In the genomic region with DNA sequence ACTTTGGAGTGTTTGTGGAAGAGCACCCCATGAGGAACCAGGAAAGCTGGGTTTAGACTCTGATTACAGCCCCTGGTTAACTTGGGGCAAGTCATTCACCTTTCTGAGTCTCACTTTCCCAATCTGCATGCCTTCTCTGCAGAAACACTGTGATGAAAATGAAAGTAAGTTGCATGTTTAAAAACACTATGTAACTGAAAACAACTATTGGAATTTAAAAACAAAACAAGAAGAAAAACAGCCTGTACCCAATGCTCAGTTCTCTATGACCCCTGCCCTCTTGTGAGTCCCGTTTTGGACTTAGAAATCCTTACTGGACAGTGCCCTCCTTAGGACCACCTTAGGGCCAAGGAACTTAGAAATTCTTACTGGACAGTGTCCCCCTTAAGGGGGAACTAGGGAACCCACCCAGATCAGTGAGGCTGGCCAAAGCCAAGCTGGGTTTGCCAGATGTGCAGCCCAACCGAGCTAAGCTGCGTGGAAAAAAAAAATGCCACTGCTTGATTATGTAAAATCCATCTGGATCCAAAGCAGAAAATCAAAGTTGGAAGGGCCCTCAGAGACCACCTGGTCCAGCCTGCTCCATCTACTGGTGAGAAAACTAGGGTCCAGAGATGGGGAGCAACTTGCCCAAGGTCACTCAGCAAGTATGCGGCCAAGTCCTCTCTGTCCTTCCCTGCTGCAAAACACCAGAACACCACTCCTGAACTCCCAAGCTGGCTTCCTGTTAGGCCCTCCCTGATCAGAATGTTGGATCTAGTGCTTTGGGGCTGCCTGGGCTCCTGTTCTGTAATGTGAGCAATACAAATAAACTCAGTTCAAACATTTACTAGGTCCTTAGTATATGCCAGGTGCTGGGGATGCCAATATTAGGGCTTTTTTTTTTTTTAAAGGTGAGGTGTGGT, we compare ENCODE assay signal across 12 cellular contexts.
DNase-seq lines count a peak whose midpoint lies in the region; ATAC-seq, FAIRE-seq and TF ChIP-seq lines count a peak whose summit lies in the region.
"Had no signal": no experiment of that assay in that cellular context is flagged by ENCODE, and none has a peak within 500 bp of the region (broad histone marks: within the 10 kb centered on the region; RNA-seq: fewer than 3 reads in every experiment).

No MANE protein-coding gene starts in this region.

- H3K4me3 ChIP-seq in thoracic aorta, result no peak overlapping the region
- H3K4me3 ChIP-seq: SK-N-MC had no signal

- no peak for FAIRE-seq in urothelium cell line (lab: Jason Lieb, UNC)
- FAIRE-seq: colon, HTR-8/SVneo had no signal

- no peaks in the 10 kb centered on the region for H3K9me3 Mint-ChIP-seq in activated naive CD4-positive, alpha-beta T cell treated with anti-CD3 and anti-CD28 coated beads, Interleukin-2, amount 50 U/mL, for 72 hours

- H3K36me3 ChIP-seq in thoracic aorta, result no peaks in the 10 kb centered on the region

- H3K27ac ChIP-seq in thoracic aorta, result peak overlapping the region; percentile 97 to 99
- H3K27ac ChIP-seq: SK-N-MC had no signal

- no peak for TF ChIP-seq CTCF in thoracic aorta (IDR thresholded peaks at IDR 0.05)

- peak; percentile 26 to 32 for ATAC-seq in activated naive CD4-positive, alpha-beta T cell treated with anti-CD3 and anti-CD28 coated beads, Interleukin-2, amount 50 U/mL, for 72 hours
- ATAC-seq in left lobe of liver (peak; percentile 45), thoracic aorta (ENCODE audit: insufficient number of reproducible peaks, low FRiP score, low read depth) (no peak), HG03095 (IDR thresholded peaks at IDR 0.05; ENCODE audit: unreplicated experiment) (no peak)

- H3K9me3 ChIP-seq in thoracic aorta, result no peaks in the 10 kb centered on the region

- peaks cover 55 to 85% of the 10 kb centered on the region in 2 donors for H3K4me1 ChIP-seq in thoracic aorta (ENCODE audit: control insufficient read depth in 1 of 2, low read depth in 2 of 2)

- H3K27me3 ChIP-seq in thoracic aorta (replicated peaks; ENCODE audit: insufficient read depth), result no peaks in the 10 kb centered on the region

- peak overlapping the region; percentile 67 to 95 for H3K27ac Mint-ChIP-seq in activated naive CD4-positive, alpha-beta T cell treated with anti-CD3 and anti-CD28 coated beads, Interleukin-2, amount 50 U/mL, for 72 hours

- DNase-seq in NCI-H2196 (lab: John Stamatoyannopoulos, UW; ENCODE audit: unreplicated experiment) (peak; percentile 12), NCI-H2196 treated with DMSO at 0.1 percent for 48 hours (lab: John Stamatoyannopoulos, UW; ENCODE audit: unreplicated experiment) (no peak), left lobe of liver (ENCODE audit: low spot score) (peak; percentile 83), thoracic aorta (ENCODE audit: low spot score) (no peak), urothelium cell line (ENCODE audit: low spot score) (no peak), NCI-H2081 treated with DMSO at 0.1 percent for 48 hours (lab: John Stamatoyannopoulos, UW) (no peak)
- DNase-seq in activated naive CD4-positive, alpha-beta T cell treated with anti-CD3 and anti-CD28 coated beads, Interleukin-2, amount 50 U/mL, for 72 hours (ENCODE audit: low spot score in 2 of 2), result no peak
- DNase-seq: 8988T had no signal

- peaks cover 8 to 22% of the 10 kb centered on the region in 2 donors for H3K36me3 Mint-ChIP-seq in activated naive CD4-positive, alpha-beta T cell treated with anti-CD3 and anti-CD28 coated beads, Interleukin-2, amount 50 U/mL, for 72 hours

Comparison
In these comparisons a context has a peak if more than half of its experiments do, and no peak if none do; other contexts are left out.
1. DNase-seq: peak in NCI-H2196 (single experiment) and left lobe of liver (single experiment); none in NCI-H2196 treated with DMSO at 0.1 percent for 48 hours (single experiment), activated naive CD4-positive, alpha-beta T cell treated with anti-CD3 and anti-CD28 coated beads, Interleukin-2, amount 50 U/mL, for 72 hours (0 of 2), thoracic aorta (single experiment), urothelium cell line (single experiment) and NCI-H2081 treated with DMSO at 0.1 percent for 48 hours (single experiment).
2. ATAC-seq: peak in activated naive CD4-positive, alpha-beta T cell treated with anti-CD3 and anti-CD28 coated beads, Interleukin-2, amount 50 U/mL, for 72 hours (2 of 2) and left lobe of liver (single experiment); none in thoracic aorta (single experiment) and HG03095 (single experiment).